ENCODE assay signal across 9 cellular contexts in genomic region chr2:16625759-16626158, GRCh38. TPM values are rescaled to one million over a fixed set of nuclear protein-coding genes. Genes with fewer than 3 reads are reported as not detected.
A peak's percentile ranks its signal among the peaks of the same experiment; 100 is the strongest.
DNase-seq lines count a peak whose midpoint lies in the region; ATAC-seq and TF ChIP-seq lines count a peak whose summit lies in the region.
"Had no signal": no experiment of that assay in that cellular context is flagged by ENCODE, and none has a peak within 500 bp of the region (broad histone marks: within the 10 kb centered on the region; RNA-seq: fewer than 3 reads in every experiment).

No MANE protein-coding gene starts in this region.

- TF ChIP-seq CTCF in natural killer cell (IDR thresholded peaks at IDR 0.05) (no peak), osteoblast (IDR thresholded peaks at IDR 0.05; ENCODE audit: extremely low read depth, low read depth, low read length) (no peak), type B pancreatic cell (conservative IDR thresholded peaks at IDR 0.05) (no peak)

- H3K27ac Mint-ChIP-seq in natural killer cell = peak overlapping the region; percentile 78 to 80
- H3K27ac Mint-ChIP-seq in type B pancreatic cell = no peak overlapping the region

- H3K79me2 ChIP-seq in osteoblast (ENCODE audit: insufficient read depth, low read length) = no peaks in the 10 kb centered on the region

- H3K27me3 Mint-ChIP-seq in natural killer cell (ENCODE audit: low read depth in 2 of 2) (no peaks in the 10 kb centered on the region), type B pancreatic cell (no peaks in the 10 kb centered on the region)

- H3K4me1 ChIP-seq in osteoblast (ENCODE audit: insufficient read depth, low read length) = peaks cover 16% of the 10 kb centered on the region

- no peak overlapping the region for H3K4me3 ChIP-seq in osteoblast (ENCODE audit: insufficient read depth, low read length)

- no peaks in the 10 kb centered on the region for H3K36me3 ChIP-seq in osteoblast (ENCODE audit: insufficient read depth, low read length)

- H2AFZ ChIP-seq in osteoblast (ENCODE audit: low read length) = no peak overlapping the region

- peaks cover 98 to 100% of the 10 kb centered on the region in 2 donors for H3K4me1 Mint-ChIP-seq in natural killer cell
- H3K4me1 Mint-ChIP-seq in type B pancreatic cell (ENCODE audit: unreplicated experiment) = peaks cover 19% of the 10 kb centered on the region

- ATAC-seq in GM18498 (IDR thresholded peaks at IDR 0.05; ENCODE audit: unreplicated experiment) (peak; percentile 73), GM21825 (IDR thresholded peaks at IDR 0.05; ENCODE audit: unreplicated experiment) (peak; percentile 74), natural killer cell (no peak)

- intact Hi-C loops in natural killer cell (cut with micrococcal nuclease) = loop anchor here (5.0 kb wide), 1 partner anchor 37 kb away; no protein-coding TSS in a partner anchor

- in situ Hi-C loops in KBM-7 (cut with MboI; ENCODE audit: low pct_unique_long_range_greater_than_20kb, low sequenced_read_pairs) = no loop called here

- H3K36me3 Mint-ChIP-seq in natural killer cell = peaks cover 21% of the 10 kb centered on the region
- peaks cover 10% of the 10 kb centered on the region for H3K36me3 Mint-ChIP-seq in type B pancreatic cell

- DNase-seq in KBM-7 (peak; percentile 88), natural killer cell (no peak), osteoblast (ENCODE audit: insufficient read length, low spot score, missing footprints) (no peak), hippocampal formation (lab: John Stamatoyannopoulos, UW) (no peak), type B pancreatic cell (ENCODE audit: extremely low spot score, unreplicated experiment) (no peak), NCI-H1048 (lab: John Stamatoyannopoulos, UW) (no peak)
- DNase-seq: NCI-H1694 had no signal

- H3K27me3 ChIP-seq in osteoblast (ENCODE audit: insufficient read depth, low read length) = peaks cover 2% of the 10 kb centered on the region

- no peak overlapping the region for H3K4me2 ChIP-seq in osteoblast (ENCODE audit: insufficient read depth, low read length)

- no peaks in the 10 kb centered on the region for H4K20me1 ChIP-seq in osteoblast (ENCODE audit: insufficient read depth, low read length)

- no peak overlapping the region for H3K27ac ChIP-seq in osteoblast (ENCODE audit: low read depth, low read length)

- H3K4me3 Mint-ChIP-seq in natural killer cell = peak overlapping the region; percentile 77
- H3K4me3 Mint-ChIP-seq in type B pancreatic cell = no peak overlapping the region

- H3K9me3 ChIP-seq in osteoblast (ENCODE audit: low read depth, low read length) = no peaks in the 10 kb centered on the region

- H3K9me3 Mint-ChIP-seq in natural killer cell (no peaks in the 10 kb centered on the region), type B pancreatic cell (no peaks in the 10 kb centered on the region)

RNA-seq across cellular contexts. Expression of gene CYRIA, which starts 39.9 kb away (rescaled TPM):
- total RNA-seq in natural killer cell (10 to 100 TPM; 37.4 to 54.8 (median 38.5) TPM), osteoblast (1.8 and 2.2 TPM in 2 replicates), type B pancreatic cell (ENCODE audit: low replicate concordance) (6.5 and 28.2 TPM in 2 replicates)

Comparison
In these comparisons a context has a peak if more than half of its experiments do, and no peak if none do; other contexts are left out.
1. ATAC-seq: peak in GM18498 (single experiment) and GM21825 (single experiment); none in natural killer cell (0 of 3).